Comparison of ENCODE assay signal across 2 cellular contexts in the genomic region with DNA sequence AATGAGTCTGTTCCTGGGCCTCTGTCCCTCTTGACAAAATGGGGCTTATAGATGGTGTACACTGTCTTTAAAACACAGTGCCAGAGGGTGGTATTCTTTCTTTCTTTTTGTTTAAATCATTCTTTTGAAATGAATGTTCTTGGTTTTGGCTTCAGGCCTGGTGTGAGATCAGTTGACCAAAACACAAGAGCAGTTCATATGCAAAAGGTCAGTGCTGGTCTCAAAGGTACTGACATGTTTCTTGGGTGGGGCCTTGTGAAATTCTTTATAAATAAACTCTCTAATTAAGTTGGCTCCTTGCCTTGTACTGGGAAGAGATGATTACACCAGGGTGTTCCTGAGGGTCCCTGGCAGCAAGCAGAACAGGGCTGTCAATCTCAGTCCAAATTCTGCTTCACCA.
TF ChIP-seq lines count a peak whose summit lies in the region.

No MANE protein-coding gene starts in this region.

TF ChIP-seq in A549, 52 proteins besides CTCF, POLR2A, EP300 and RAD21 (continued from another document):
- TF ChIP-seq JUN (IDR thresholded peaks at IDR 0.05) (no peak), FOSB (CRISPR knock-in tag; IDR thresholded peaks at IDR 0.05) (no peak), ZSCAN20 (CRISPR knock-in tag; IDR thresholded peaks at IDR 0.05) (no peak)
- TF ChIP-seq, protein P1, sequence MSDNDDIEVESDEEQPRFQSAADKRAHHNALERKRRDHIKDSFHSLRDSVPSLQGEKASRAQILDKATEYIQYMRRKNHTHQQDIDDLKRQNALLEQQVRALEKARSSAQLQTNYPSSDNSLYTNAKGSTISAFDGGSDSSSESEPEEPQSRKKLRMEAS (IDR thresholded peaks at IDR 0.05): no peak

TF ChIP-seq in IMR-90, 13 proteins besides CTCF, POLR2A, EP300 and RAD21 (continued from another document):
- TF ChIP-seq MAFK (IDR thresholded peaks at IDR 0.05; ENCODE audit: low read depth, low read length): no peak
- no peak for TF ChIP-seq NFE2L2 (IDR thresholded peaks at IDR 0.05; ENCODE audit: low read depth, low read length)
- TF ChIP-seq ELK1 (IDR thresholded peaks at IDR 0.05; ENCODE audit: borderline replicate concordance, low read depth, low read length): no peak
